20 cellular contexts compared by ENCODE assay signal in genomic region chr17:50328926-50329325, GRCh38. TPM values are rescaled to one million over a fixed set of nuclear protein-coding genes. Genes with fewer than 3 reads are reported as not detected.
DNase-seq lines count a peak whose midpoint lies in the region; ATAC-seq lines count a peak whose summit lies in the region.
"Had no signal": no experiment of that assay in that cellular context is flagged by ENCODE, and none has a peak within 500 bp of the region (broad histone marks: within the 10 kb centered on the region; RNA-seq: fewer than 3 reads in every experiment).

No MANE protein-coding gene starts in this region.

- H4K20me1 ChIP-seq in BLaER1 treated with 17β-estradiol and CSF1 and Interleukin-3, amounts not matched to agents 10 nM and 100 nM = no peaks in the 10 kb centered on the region
- no peaks in the 10 kb centered on the region for H4K20me1 ChIP-seq in GM23248 (ENCODE audit: insufficient read depth)

- intact Hi-C loops in activated T-helper 2 cell treated with anti-CD3 and anti-CD28 coated beads, Interferon-gamma antibody, Interleukin-2, Interleukin-4, amounts not matched to agents 10 μg/mL and 5 μg/mL and 100 μg/mL, durations not matched to agents 14 hours and 24 hours and 36 hours (cut with micrococcal nuclease) = no loop called here
- intact Hi-C loops in sciatic nerve (cut with DNase I) = no loop called here

- no peaks in the 10 kb centered on the region for H3K9me2 ChIP-seq in GM23248 (ENCODE audit: insufficient read depth)
- H3K9me2 ChIP-seq: SK-N-SH had no signal

- no peak for DNase-seq in activated T-helper 2 cell treated with anti-CD3 and anti-CD28 coated beads, Interferon-gamma antibody, Interleukin-2, Interleukin-4, amounts not matched to agents 10 μg/mL and 5 μg/mL and 100 μg/mL, durations not matched to agents 14 hours and 24 hours and 36 hours (ENCODE audit: low spot score)
- DNase-seq in mesenteric fat pad (ENCODE audit: low spot score) (peak; percentile 59), sciatic nerve (ENCODE audit: low spot score) (no peak), GM23248 (no peak)
- DNase-seq: C1 segment of cervical spinal cord; CD4-positive, alpha-beta memory T cell; COR-L47; DMS53; KBM-7; NCI-H1105 treated with DMSO at 0.1 percent for 48 hours; NCI-H2029; NCI-H524 treated with DMSO at 0.1 percent for 48 hours; NCI-H774; SK-N-SH had no signal

- H3K36me3 Mint-ChIP-seq in activated T-helper 2 cell treated with anti-CD3 and anti-CD28 coated beads, Interferon-gamma antibody, Interleukin-2, Interleukin-4, amounts not matched to agents 10 μg/mL and 5 μg/mL and 100 μg/mL, durations not matched to agents 14 hours and 24 hours and 36 hours (ENCODE audit: low read depth) = no peaks in the 10 kb centered on the region
- H3K36me3 Mint-ChIP-seq: CD4-positive, alpha-beta memory T cell had no signal

- H3K27me3 Mint-ChIP-seq in activated T-helper 2 cell treated with anti-CD3 and anti-CD28 coated beads, Interferon-gamma antibody, Interleukin-2, Interleukin-4, amounts not matched to agents 10 μg/mL and 5 μg/mL and 100 μg/mL, durations not matched to agents 14 hours and 24 hours and 36 hours (ENCODE audit: low read depth) = no peaks in the 10 kb centered on the region

- 57 to 60% methylated on average over 9 of the region's 9 CpGs for WGBS in GM23248 (ENCODE audit: low coverage in 1 of 2, low lambda C conversion rate in 2 of 2, missing lambda C conversion rate in 2 of 2), 2 experiments

- H3K27ac ChIP-seq in BLaER1 treated with 17β-estradiol and CSF1 and Interleukin-3, amounts not matched to agents 10 nM and 100 nM = peak overlapping the region in 4 of 11 experiments; percentile 5 to 67 (median 62); a peak in 7 of 22 replicates
- no peak overlapping the region for H3K27ac ChIP-seq in GM23248

- no peaks in the 10 kb centered on the region for H3K9me3 Mint-ChIP-seq in activated T-helper 2 cell treated with anti-CD3 and anti-CD28 coated beads, Interferon-gamma antibody, Interleukin-2, Interleukin-4, amounts not matched to agents 10 μg/mL and 5 μg/mL and 100 μg/mL, durations not matched to agents 14 hours and 24 hours and 36 hours
- H3K9me3 Mint-ChIP-seq: CD4-positive, alpha-beta memory T cell had no signal

- in situ Hi-C loops in GM23248 (cut with MboI) = no loop called here

- H3K4me1 ChIP-seq in BLaER1 treated with 17β-estradiol and CSF1 and Interleukin-3, amounts not matched to agents 10 nM and 100 nM = peaks cover 37 to 67% (median 60%) of the 10 kb centered on the region in 10 experiments
- H3K4me1 ChIP-seq in GM23248 (ENCODE audit: insufficient read depth) = peaks cover 14% of the 10 kb centered on the region

- H3K4me1 Mint-ChIP-seq in activated T-helper 2 cell treated with anti-CD3 and anti-CD28 coated beads, Interferon-gamma antibody, Interleukin-2, Interleukin-4, amounts not matched to agents 10 μg/mL and 5 μg/mL and 100 μg/mL, durations not matched to agents 14 hours and 24 hours and 36 hours (ENCODE audit: low read depth) = peaks cover 52% of the 10 kb centered on the region

- H3K27me3 ChIP-seq in BLaER1 treated with 17β-estradiol and CSF1 and Interleukin-3, amounts not matched to agents 10 nM and 100 nM = peaks cover 0 to 4% (median 0%) of the 10 kb centered on the region in 11 experiments; a peak in 1 of 22 replicates
- H3K27me3 ChIP-seq in GM23248 (replicated peaks; ENCODE audit: insufficient read depth) = no peaks in the 10 kb centered on the region

- no peak overlapping the region for H2AFZ ChIP-seq in GM23248

- no peaks in the 10 kb centered on the region for H3K36me3 ChIP-seq in BLaER1 treated with 17β-estradiol and CSF1 and Interleukin-3, amounts not matched to agents 10 nM and 100 nM
- H3K36me3 ChIP-seq in GM23248 (ENCODE audit: low read depth) = no peaks in the 10 kb centered on the region

- H3K79me2 ChIP-seq in GM23248 (ENCODE audit: insufficient read depth) = no peaks in the 10 kb centered on the region

- peak; percentile 25 for ATAC-seq in sciatic nerve
- no peak for ATAC-seq in HG02610 (IDR thresholded peaks at IDR 0.05; ENCODE audit: unreplicated experiment)
- ATAC-seq in HG02840 (IDR thresholded peaks at IDR 0.05; ENCODE audit: low FRiP score, unreplicated experiment) = no peak
- ATAC-seq: GM12878, HepG2 had no signal

- H3K9me3 ChIP-seq in BLaER1 treated with 17β-estradiol and CSF1 and Interleukin-3, amounts not matched to agents 10 nM and 100 nM (replicated peaks in 1 of 11) = no peaks in the 10 kb centered on the region
- no peaks in the 10 kb centered on the region for H3K9me3 ChIP-seq in GM23248 (ENCODE audit: low read depth)
- H3K9me3 ChIP-seq: SK-N-SH had no signal

- H3K4me2 ChIP-seq in BLaER1 treated with 17β-estradiol and CSF1 and Interleukin-3, amounts not matched to agents 10 nM and 100 nM = peak overlapping the region; percentile 45 to 81 (median 76)
- H3K4me2 ChIP-seq in GM23248 (ENCODE audit: unreplicated experiment) = no peak overlapping the region
- H3K4me2 ChIP-seq: SK-N-SH had no signal

- peaks cover 17% of the 10 kb centered on the region; the same call in 1 of the 2 replicates for H3F3A ChIP-seq in GM23248 (ENCODE audit: insufficient read depth)

- peak overlapping the region; percentile 88 for H3K27ac Mint-ChIP-seq in activated T-helper 2 cell treated with anti-CD3 and anti-CD28 coated beads, Interferon-gamma antibody, Interleukin-2, Interleukin-4, amounts not matched to agents 10 μg/mL and 5 μg/mL and 100 μg/mL, durations not matched to agents 14 hours and 24 hours and 36 hours
- H3K27ac Mint-ChIP-seq: CD4-positive, alpha-beta memory T cell had no signal

- H3K4me3 ChIP-seq in BLaER1 treated with 17β-estradiol and CSF1 and Interleukin-3, amounts not matched to agents 10 nM and 100 nM = no peak overlapping the region
- no peak overlapping the region for H3K4me3 ChIP-seq in GM23248
- H3K4me3 ChIP-seq: GM12878 had no signal

- H3K9ac ChIP-seq in BLaER1 treated with 17β-estradiol and CSF1 and Interleukin-3, amounts not matched to agents 10 nM and 100 nM = peak overlapping the region in 3 of 11 experiments; percentile 66 to 68 (median 66); a peak in 6 of 22 replicates
- H3K9ac ChIP-seq in GM23248 = no peak overlapping the region
- H3K9ac ChIP-seq: SK-N-SH had no signal

- H3K4me3 Mint-ChIP-seq in activated T-helper 2 cell treated with anti-CD3 and anti-CD28 coated beads, Interferon-gamma antibody, Interleukin-2, Interleukin-4, amounts not matched to agents 10 μg/mL and 5 μg/mL and 100 μg/mL, durations not matched to agents 14 hours and 24 hours and 36 hours (ENCODE audit: low read depth) = no peak overlapping the region
- H3K4me3 Mint-ChIP-seq: CD4-positive, alpha-beta memory T cell had no signal

RNA-seq across cellular contexts. Expression of gene XYLT2, which starts 17.0 kb away (rescaled TPM):
- 134 and 143 TPM in 2 replicates for total RNA-seq in activated T-helper 2 cell treated with anti-CD3 and anti-CD28 coated beads, Interferon-gamma antibody, Interleukin-2, Interleukin-4, amounts not matched to agents 10 μg/mL and 5 μg/mL and 100 μg/mL, durations not matched to agents 14 hours and 24 hours and 36 hours
- 14.4 TPM for total RNA-seq in mesenteric fat pad
- total RNA-seq in sciatic nerve = 20.0 TPM
- 43.6 and 70.1 TPM in 2 replicates for total RNA-seq in GM23248 (2014; rRNA removed; shearing (Covaris generic))
- polyA plus RNA-seq in GM23248 (2016; fragmentation: Nextera tagmentation; extraction: Ambion mirVana) = 25.3 and 27.3 TPM in 2 replicates

RNA-seq across cellular contexts. Expression of gene MRPL27, which starts 44.1 kb away (rescaled TPM):
- 95.2 and 95.6 TPM in 2 replicates for total RNA-seq in activated T-helper 2 cell treated with anti-CD3 and anti-CD28 coated beads, Interferon-gamma antibody, Interleukin-2, Interleukin-4, amounts not matched to agents 10 μg/mL and 5 μg/mL and 100 μg/mL, durations not matched to agents 14 hours and 24 hours and 36 hours
- total RNA-seq in mesenteric fat pad (51.5 TPM), sciatic nerve (41.2 TPM)
- 49.3 and 57.9 TPM in 2 replicates for total RNA-seq in GM23248 (2014; rRNA removed; shearing (Covaris generic))
- 115 and 120 TPM in 2 replicates for polyA plus RNA-seq in GM23248 (2016; fragmentation: Nextera tagmentation; extraction: Ambion mirVana)

RNA-seq across cellular contexts. Expression of gene EME1, which starts 44.1 kb away (rescaled TPM):
- total RNA-seq in activated T-helper 2 cell treated with anti-CD3 and anti-CD28 coated beads, Interferon-gamma antibody, Interleukin-2, Interleukin-4, amounts not matched to agents 10 μg/mL and 5 μg/mL and 100 μg/mL, durations not matched to agents 14 hours and 24 hours and 36 hours = 26.8 and 28.6 TPM in 2 replicates
- total RNA-seq in mesenteric fat pad (not detected), sciatic nerve (1.5 TPM)
- 1.1 and 4.3 TPM in 2 replicates for total RNA-seq in GM23248 (2014; rRNA removed; shearing (Covaris generic))
- polyA plus RNA-seq in GM23248 (2016; fragmentation: Nextera tagmentation; extraction: Ambion mirVana) = 3.8 and 4.1 TPM in 2 replicates

RNA-seq across cellular contexts. Expression of gene TMEM92, which starts 54.7 kb away (rescaled TPM):
- total RNA-seq in activated T-helper 2 cell treated with anti-CD3 and anti-CD28 coated beads, Interferon-gamma antibody, Interleukin-2, Interleukin-4, amounts not matched to agents 10 μg/mL and 5 μg/mL and 100 μg/mL, durations not matched to agents 14 hours and 24 hours and 36 hours = 1.5 and 1.6 TPM in 2 replicates
- total RNA-seq in mesenteric fat pad (not detected), sciatic nerve (0.53 TPM)
- 0.32 TPM in 1 of 2 replicates, not detected in the other for total RNA-seq in GM23248 (2014; rRNA removed; shearing (Covaris generic))
- 0.61 TPM in 1 of 2 replicates, not detected in the other for polyA plus RNA-seq in GM23248 (2016; fragmentation: Nextera tagmentation; extraction: Ambion mirVana)
- total RNA-seq: CD4-positive, alpha-beta memory T cell; HepG2; LHCN-M2 had no signal
- polyA plus RNA-seq: CD4-positive, alpha-beta memory T cell had no signal
